ENCODE assay signal across 29 cellular contexts in the genomic region with DNA sequence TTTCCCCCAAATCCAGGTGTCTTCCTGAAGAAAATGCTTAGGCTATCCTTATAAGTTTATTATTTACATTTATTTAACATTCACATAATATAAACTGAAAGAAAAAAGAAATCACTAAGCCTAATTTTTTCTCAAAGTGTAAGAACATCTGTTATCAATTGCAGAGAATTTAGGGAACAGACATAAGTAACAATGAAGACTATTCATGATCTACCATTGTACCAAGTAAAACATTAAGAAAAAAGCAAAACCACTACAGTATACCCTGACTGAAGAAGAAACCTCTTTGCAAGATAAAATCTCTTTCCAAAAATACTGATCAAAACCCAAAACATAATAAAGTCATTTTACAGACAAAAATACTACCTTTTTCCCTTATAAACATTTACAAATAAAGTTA.
"Had no signal": no experiment of that assay in that cellular context is flagged by ENCODE, and none has a peak within 500 bp of the region (broad histone marks: within the 10 kb centered on the region; RNA-seq: fewer than 3 reads in every experiment).

No MANE protein-coding gene starts in this region.

- H3K27me3 Mint-ChIP-seq: activated CD4-positive, alpha-beta memory T cell treated with anti-CD3 and anti-CD28 coated beads for 36 hours; activated CD4-positive, alpha-beta T cell treated with anti-CD3 and anti-CD28 coated beads, Interleukin-2, amount 10 ng/mL, durations not matched to agents 7 days and 5 days; activated naive CD4-positive, alpha-beta T cell treated with anti-CD3 and anti-CD28 coated beads, Interleukin-2, amount 10 ng/mL, durations not matched to agents 7 days and 5 days; activated naive CD8-positive, alpha-beta T cell treated with anti-CD3 and anti-CD28 coated beads for 36 hours; T-cell had no signal

- FAIRE-seq: K562, TTC549 had no signal

- H3K27ac ChIP-seq: adrenal gland, breast epithelium, SJCRH30, VCaP had no signal

- DNase-seq: activated CD4-positive, alpha-beta memory T cell treated with anti-CD3 and anti-CD28 coated beads for 36 hours; activated CD4-positive, alpha-beta T cell treated with anti-CD3 and anti-CD28 coated beads, Interleukin-2, amount 10 ng/mL, durations not matched to agents 7 days and 5 days; activated CD4-positive, CD25-positive, alpha-beta regulatory T cell; activated CD8-positive, alpha-beta memory T cell treated with anti-CD3 and anti-CD28 coated beads for 24 hours; activated gamma-delta T cell treated with Interleukin-2 at 50 U/mL for 16 hours; activated naive CD4-positive, alpha-beta T cell treated with anti-CD3 and anti-CD28 coated beads, Interleukin-2, amount 10 ng/mL, durations not matched to agents 7 days and 5 days; activated naive CD8-positive, alpha-beta T cell treated with anti-CD3 and anti-CD28 coated beads for 36 hours; activated T-cell treated with anti-CD3 and anti-CD28 coated beads, Interleukin-2, amount 50 U/mL, for 72 hours; caudate nucleus; Karpas-422; NCI-H1436 treated with DMSO at 0.1 percent for 48 hours; NCI-H187; NCI-H2081; NCI-H69; NK-92 treated with Interleukin-12 subunit alpha and Interleukin-12 subunit beta, amount 100 ng/mL, for 24 hours; OCI-M1; Right ventricle myocardium superior; RPMI8226; SJCRH30; T-cell; T-helper 2 cell; T1000 had no signal

- H3K4me1 ChIP-seq: breast epithelium, SJCRH30 had no signal

- H3K27me3 ChIP-seq: adrenal gland, breast epithelium, SJCRH30 had no signal

- H3K4me3 ChIP-seq: adrenal gland, breast epithelium, K562, SJCRH30 had no signal

- H3K27ac Mint-ChIP-seq: activated CD4-positive, alpha-beta memory T cell treated with anti-CD3 and anti-CD28 coated beads for 36 hours; activated naive CD4-positive, alpha-beta T cell treated with anti-CD3 and anti-CD28 coated beads, Interleukin-2, amount 10 ng/mL, durations not matched to agents 7 days and 5 days; activated naive CD8-positive, alpha-beta T cell treated with anti-CD3 and anti-CD28 coated beads for 36 hours; activated T-cell treated with anti-CD3 and anti-CD28 coated beads, Interleukin-2, amount 50 U/mL, for 72 hours; activated T-helper 2 cell treated with anti-CD3 and anti-CD28 coated beads, Interferon-gamma antibody, Interleukin-2, Interleukin-4, amounts not matched to agents 10 μg/mL and 5 μg/mL and 100 μg/mL, durations not matched to agents 14 hours and 24 hours and 36 hours; T-cell had no signal

- H3K4me1 Mint-ChIP-seq: activated naive CD8-positive, alpha-beta T cell treated with anti-CD3 and anti-CD28 coated beads for 36 hours had no signal

- H3K4me3 Mint-ChIP-seq: activated CD4-positive, alpha-beta memory T cell treated with anti-CD3 and anti-CD28 coated beads for 36 hours; activated CD4-positive, alpha-beta T cell treated with anti-CD3 and anti-CD28 coated beads, Interleukin-2, amount 10 ng/mL, durations not matched to agents 7 days and 5 days; activated naive CD4-positive, alpha-beta T cell treated with anti-CD3 and anti-CD28 coated beads, Interleukin-2, amount 10 ng/mL, durations not matched to agents 7 days and 5 days; activated naive CD8-positive, alpha-beta T cell treated with anti-CD3 and anti-CD28 coated beads for 36 hours; activated T-cell treated with anti-CD3 and anti-CD28 coated beads, Interleukin-2, amount 50 U/mL, for 72 hours; T-cell had no signal

- H3K9me3 ChIP-seq: adrenal gland, breast epithelium, SJCRH30 had no signal

- ATAC-seq: activated T-cell treated with anti-CD3 and anti-CD28 coated beads, Interleukin-2, amount 50 U/mL, for 72 hours; K562; Panc1; T-cell had no signal

- H3K9me3 Mint-ChIP-seq: activated CD4-positive, alpha-beta memory T cell treated with anti-CD3 and anti-CD28 coated beads for 36 hours; activated CD4-positive, alpha-beta T cell treated with anti-CD3 and anti-CD28 coated beads, Interleukin-2, amount 10 ng/mL, durations not matched to agents 7 days and 5 days; activated naive CD4-positive, alpha-beta T cell treated with anti-CD3 and anti-CD28 coated beads, Interleukin-2, amount 10 ng/mL, durations not matched to agents 7 days and 5 days; activated naive CD8-positive, alpha-beta T cell treated with anti-CD3 and anti-CD28 coated beads for 36 hours; activated T-cell treated with anti-CD3 and anti-CD28 coated beads, Interleukin-2, amount 50 U/mL, for 72 hours; activated T-helper 2 cell treated with anti-CD3 and anti-CD28 coated beads, Interferon-gamma antibody, Interleukin-2, Interleukin-4, amounts not matched to agents 10 μg/mL and 5 μg/mL and 100 μg/mL, durations not matched to agents 14 hours and 24 hours and 36 hours; T-cell had no signal
